Comparison of ENCODE assay signal across 21 cellular contexts in genomic region chr3:13214847-13215472, GRCh38.
DNase-seq lines count a peak whose midpoint lies in the region; ATAC-seq, FAIRE-seq and TF ChIP-seq lines count a peak whose summit lies in the region.
"Had no signal": no experiment of that assay in that cellular context is flagged by ENCODE, and none has a peak within 500 bp of the region (broad histone marks: within the 10 kb centered on the region; RNA-seq: fewer than 3 reads in every experiment).

No MANE protein-coding gene starts in this region.

- H2AK5ac ChIP-seq in neuronal stem cell (ENCODE audit: low read depth, low read length) = peak overlapping the region; percentile 20

- no CpG with 5 or more reads among the region's 15 CpGs for WGBS in neuronal stem cell (ENCODE audit: extremely low coverage in 2 of 2, insufficient read length in 2 of 2, insufficient replicate concordance in 1 of 2), 2 donors

- no peak overlapping the region for H4K8ac ChIP-seq in neuronal stem cell (ENCODE audit: low read depth, low read length)

- H3K36me3 ChIP-seq in neuronal stem cell (replicated peaks in 1 of 2; ENCODE audit: control insufficient read depth in 2 of 2, insufficient read depth in 2 of 2, low read length in 2 of 2) = no peaks in the 10 kb centered on the region
- H3K36me3 ChIP-seq: ascending aorta, colonic mucosa, left ventricle myocardium inferior, Peyer's patch, upper lobe of left lung had no signal

- ATAC-seq in naive thymus-derived CD8-positive, alpha-beta T cell = no peak
- ATAC-seq: activated CD4-positive, CD25-positive, alpha-beta regulatory T cell treated with anti-CD3 and anti-CD28 coated beads, Interleukin-2, amount 50 U/mL, for 24 hours; activated naive CD4-positive, alpha-beta T cell treated with anti-CD3 and anti-CD28 coated beads, Interleukin-2, amount 50 U/mL, for 72 hours; mucosa of descending colon had no signal

- H3K27me3 ChIP-seq in neuronal stem cell (ENCODE audit: control insufficient read depth in 3 of 3, insufficient read depth in 3 of 3, low read depth in 1 of 3, low read length in 3 of 3) = peaks cover 0 to 3% (median 0%) of the 10 kb centered on the region in 3 experiments
- H3K27me3 ChIP-seq: ascending aorta, colonic mucosa, Peyer's patch, upper lobe of left lung had no signal

- H4K91ac ChIP-seq in neuronal stem cell (ENCODE audit: low read depth, low read length, poor library complexity) = no peak overlapping the region

- POLR2A ChIA-PET in naive thymus-derived CD8-positive, alpha-beta T cell (lab: Charles Lee) = no interaction called here

- H3K27me3 Mint-ChIP-seq in naive thymus-derived CD8-positive, alpha-beta T cell = no peaks in the 10 kb centered on the region

- FAIRE-seq in D721Med (lab: Jason Lieb, UNC) = no peak

- H3K4me1 ChIP-seq in neuronal stem cell (ENCODE audit: control insufficient read depth in 2 of 2, insufficient read depth in 1 of 2, low read depth in 1 of 2, low read length in 2 of 2) = peaks cover 0 to 13% of the 10 kb centered on the region in 2 donors
- H3K4me1 ChIP-seq: ascending aorta, colonic mucosa, left ventricle myocardium inferior, Peyer's patch, upper lobe of left lung had no signal

- no peak for TF ChIP-seq CTCF in D721Med (IDR thresholded peaks at IDR 0.05; ENCODE audit: insufficient read depth, missing control alignments)

- H2BK120ac ChIP-seq in neuronal stem cell (ENCODE audit: low read depth, low read length) = no peak overlapping the region

- H3K4me1 Mint-ChIP-seq in naive thymus-derived CD8-positive, alpha-beta T cell = no peaks in the 10 kb centered on the region
- H3K4me1 Mint-ChIP-seq: neural crest cell had no signal

- no peak overlapping the region for H3K4me2 ChIP-seq in neuronal stem cell (ENCODE audit: insufficient read depth, low read length, poor library complexity, severe bottlenecking)

- no peak overlapping the region for H3K4ac ChIP-seq in neuronal stem cell (ENCODE audit: low read length)

- H3K9ac ChIP-seq in neuronal stem cell (ENCODE audit: low read depth, low read length, poor library complexity) = no peak overlapping the region

- peaks cover 2% of the 10 kb centered on the region for H3K79me1 ChIP-seq in neuronal stem cell (ENCODE audit: low read depth, low read length)

- no peaks in the 10 kb centered on the region for H3K9me3 Mint-ChIP-seq in naive thymus-derived CD8-positive, alpha-beta T cell
- H3K9me3 Mint-ChIP-seq: activated naive CD4-positive, alpha-beta T cell treated with anti-CD3 and anti-CD28 coated beads, Interleukin-2, amount 50 U/mL, for 72 hours; neural crest cell had no signal

- no peaks in the 10 kb centered on the region for H3K36me3 Mint-ChIP-seq in naive thymus-derived CD8-positive, alpha-beta T cell
- H3K36me3 Mint-ChIP-seq: activated naive CD4-positive, alpha-beta T cell treated with anti-CD3 and anti-CD28 coated beads, Interleukin-2, amount 50 U/mL, for 72 hours had no signal

- no peak overlapping the region for H3K27ac ChIP-seq in neuronal stem cell (replicated peaks; ENCODE audit: low read length)
- H3K27ac ChIP-seq: ascending aorta, colonic mucosa, left ventricle myocardium inferior, Peyer's patch, upper lobe of left lung had no signal

- no peak overlapping the region for H2AFZ ChIP-seq in neuronal stem cell (ENCODE audit: low read length)

- H3K4me3 ChIP-seq in neuronal stem cell (ENCODE audit: low read length in 2 of 2) = no peak overlapping the region
- H3K4me3 ChIP-seq: ascending aorta, colonic mucosa, left ventricle myocardium inferior, mucosa of descending colon, Peyer's patch, upper lobe of left lung had no signal

- H3K27ac Mint-ChIP-seq in naive thymus-derived CD8-positive, alpha-beta T cell = no peak overlapping the region

- H3K9me3 ChIP-seq in neuronal stem cell (replicated peaks in 1 of 2; ENCODE audit: control insufficient read depth in 2 of 2, insufficient read depth in 1 of 2, low read depth in 1 of 2, low read length in 2 of 2) = no peaks in the 10 kb centered on the region
- H3K9me3 ChIP-seq: ascending aorta, colonic mucosa, left ventricle myocardium inferior, mucosa of descending colon, Peyer's patch, upper lobe of left lung had no signal

- DNase-seq in Caki2 (ENCODE audit: low read depth) (peak; percentile 48), NCI-H1694 (lab: John Stamatoyannopoulos, UW) (peak; percentile 15), SHP77 treated with DMSO at 0.1 percent for 48 hours (lab: John Stamatoyannopoulos, UW) (peak; percentile 66), neuronal stem cell (ENCODE audit: low spot score) (no peak), D721Med (ENCODE audit: insufficient read length, low spot score) (no peak)
- DNase-seq in stimulated activated CD8-positive, alpha-beta memory T cell treated with anti-CD3 and anti-CD28 coated beads, Interleukin-4, amount 100 ng/mL, for 48 hours = no peak
- no peak for DNase-seq in naive thymus-derived CD8-positive, alpha-beta T cell
- DNase-seq: colonic mucosa; COR-L47; head of caudate nucleus; KG1; left ventricle myocardium inferior; Peyer's patch; stimulated activated CD4-positive, alpha-beta T cell treated with anti-CD3 and anti-CD28 coated beads, Interleukin-12 subunit alpha, Interleukin-12 subunit beta, amount 100 ng/mL, for 4 hours; T1000 had no signal

- H3K4me3 Mint-ChIP-seq in naive thymus-derived CD8-positive, alpha-beta T cell = no peak overlapping the region
- H3K4me3 Mint-ChIP-seq: neural crest cell had no signal

- H3K14ac ChIP-seq in neuronal stem cell (ENCODE audit: low read length) = no peak overlapping the region

- no peak overlapping the region for H2BK5ac ChIP-seq in neuronal stem cell (ENCODE audit: low read length)

- H3K23ac ChIP-seq in neuronal stem cell (ENCODE audit: low read depth, low read length, poor library complexity) = no peak overlapping the region

- H3K18ac ChIP-seq in neuronal stem cell (ENCODE audit: low read length) = no peak overlapping the region

- no peak overlapping the region for H2BK12ac ChIP-seq in neuronal stem cell (ENCODE audit: low read length)

- in situ Hi-C loops in Caki2 (cut with HindIII; ENCODE audit: low pct_unique_long_range_greater_than_20kb, low sequenced_read_pairs) = no loop called here

- H2BK15ac ChIP-seq in neuronal stem cell (ENCODE audit: low read length) = peak overlapping the region; percentile 20

Comparison
In these comparisons a context has a peak if more than half of its experiments do, and no peak if none do; other contexts are left out.
1. DNase-seq: peak in Caki2 (single experiment), NCI-H1694 (single experiment) and SHP77 treated with DMSO at 0.1 percent for 48 hours (single experiment); none in neuronal stem cell (single experiment), stimulated activated CD8-positive, alpha-beta memory T cell treated with anti-CD3 and anti-CD28 coated beads, Interleukin-4, amount 100 ng/mL, for 48 hours (single experiment), naive thymus-derived CD8-positive, alpha-beta T cell (0 of 10) and D721Med (single experiment).